Comparison of ENCODE assay signal across 8 cellular contexts in genomic region chr9:122125158-122125890, GRCh38. TPM values are rescaled to one million over a fixed set of nuclear protein-coding genes. Genes with fewer than 3 reads are reported as not detected.
DNase-seq lines count a peak whose midpoint lies in the region; FAIRE-seq and TF ChIP-seq lines count a peak whose summit lies in the region.

No MANE protein-coding gene starts in this region.

- peak; percentile 93 for TF ChIP-seq CTCF in 22Rv1 (IDR thresholded peaks at IDR 0.05)

- FAIRE-seq in GM18507 (lab: Jason Lieb, UNC) (peak; percentile 83), HTR-8/SVneo (lab: Jason Lieb, UNC) (peak; percentile 23)

- DNase-seq in GM18507 (ENCODE audit: extremely low spot score, insufficient read length, low read depth) (peak; percentile 64), HTR-8/SVneo (ENCODE audit: insufficient read length, low spot score) (peak; percentile 83), OCI-M1 (lab: John Stamatoyannopoulos, UW) (peak; percentile 86), activated T-cell treated with anti-CD3 and anti-CD28 coated beads for 4 hours (peak; percentile 69), epithelial cell of prostate (ENCODE audit: low read depth, low spot score) (no peak), myocyte (ENCODE audit: low read depth) (peak; percentile 87)
- peak; percentile 58 for DNase-seq in stimulated activated CD8-positive, alpha-beta memory T cell treated with anti-CD3 and anti-CD28 coated beads, Interleukin-7, amount 100 ng/mL, for 24 hours (ENCODE audit: low read depth)

- H3K27ac ChIP-seq in 22Rv1 (no peak overlapping the region), epithelial cell of prostate (peak overlapping the region; percentile 35)

RNA-seq across cellular contexts. Expression of gene TTLL11, which starts 32.2 kb away (rescaled TPM):
- total RNA-seq in myocyte: 12.1 and 13.5 TPM in 2 replicates
- 7.6 TPM for polyA plus RNA-seq in myocyte (2012)

RNA-seq across cellular contexts. Expression of gene NDUFA8, which starts 34.3 kb away (rescaled TPM):
- 52.9 and 53.5 TPM in 2 replicates for total RNA-seq in myocyte
- polyA plus RNA-seq in myocyte (2012): 120 TPM

RNA-seq across cellular contexts. Expression of gene MORN5, which starts 34.4 kb away (rescaled TPM):
- not detected in 2 replicates for total RNA-seq in myocyte
- polyA plus RNA-seq in myocyte (2012): 0.33 TPM
